ENCODE assay signal across 1 cellular context in genomic region chr2:30147715-30148611, GRCh38.
TF ChIP-seq lines count a peak whose summit lies in the region.

No MANE protein-coding gene starts in this region.

TF ChIP-seq in K562, 482 proteins besides CTCF, POLR2A, EP300 and RAD21 (continued from another document and continues in another):
- TF ChIP-seq HOMEZ (CRISPR knock-in tag; IDR thresholded peaks at IDR 0.05) (no peak), ZBTB43 (CRISPR knock-in tag; IDR thresholded peaks at IDR 0.05) (no peak), MCM7 (IDR thresholded peaks at IDR 0.05) (no peak), ZBTB33 (CRISPR knock-in tag; IDR thresholded peaks at IDR 0.05) (no peak), SLC30A9 (CRISPR knock-in tag; IDR thresholded peaks at IDR 0.05) (no peak), ZNF445 (CRISPR knock-in tag; IDR thresholded peaks at IDR 0.05; ENCODE audit: low read depth) (no peak), TCF7L2 (IDR thresholded peaks at IDR 0.05; ENCODE audit: low read depth, low read length) (no peak), ASH1L (IDR thresholded peaks at IDR 0.05; ENCODE audit: borderline replicate concordance, low read depth, partially characterized antibody) (no peak), SMAD1 (IDR thresholded peaks at IDR 0.05; ENCODE audit: low read depth, low read length, partially characterized antibody) (no peak), IRF1 (CRISPR knock-in tag; IDR thresholded peaks at IDR 0.05; ENCODE audit: borderline replicate concordance) (no peak), FOXP4 (CRISPR knock-in tag; IDR thresholded peaks at IDR 0.05; ENCODE audit: borderline replicate concordance) (no peak), MIER1 (IDR thresholded peaks at IDR 0.05; ENCODE audit: low read depth) (no peak), E2F8 (IDR thresholded peaks at IDR 0.05; ENCODE audit: low read depth, partially characterized antibody) (no peak), TSC22D4 (tag; IDR thresholded peaks at IDR 0.05) (no peak), ZBTB11 (CRISPR knock-in tag; IDR thresholded peaks at IDR 0.05) (no peak), CREB5 (CRISPR knock-in tag; IDR thresholded peaks at IDR 0.05) (no peak), ZHX1 (conservative IDR thresholded peaks at IDR 0.05; ENCODE audit: low read length) (no peak), E2F5 (CRISPR knock-in tag; IDR thresholded peaks at IDR 0.05) (no peak), TRIM28 (IDR thresholded peaks at IDR 0.05) (no peak), PATZ1 (CRISPR knock-in tag; IDR thresholded peaks at IDR 0.05; ENCODE audit: borderline replicate concordance) (no peak), CCAR2 (IDR thresholded peaks at IDR 0.05; ENCODE audit: low read depth, low read length) (no peak), ZNF224 (CRISPR knock-in tag; IDR thresholded peaks at IDR 0.05) (no peak), NFIC (IDR thresholded peaks at IDR 0.05) (no peak), MCM3 (IDR thresholded peaks at IDR 0.05) (no peak), ZNF644 (tag; IDR thresholded peaks at IDR 0.05; ENCODE audit: low read depth) (no peak), ZNF274 (IDR thresholded peaks at IDR 0.05; ENCODE audit: borderline replicate concordance, low read depth, low read length) (no peak), DPF2 (IDR thresholded peaks at IDR 0.05) (no peak; the same call in 1 of the 2 replicates), CHD1 (IDR thresholded peaks at IDR 0.05; ENCODE audit: low read length) (no peak), ARNT (IDR thresholded peaks at IDR 0.05) (no peak), PURB (CRISPR knock-in tag; IDR thresholded peaks at IDR 0.05; ENCODE audit: low read depth) (no peak), MYNN (IDR thresholded peaks at IDR 0.05) (no peak), MYNN (CRISPR knock-in tag; IDR thresholded peaks at IDR 0.05) (no peak), ZNF551 (CRISPR knock-in tag; IDR thresholded peaks at IDR 0.05) (no peak)
